Comparison of ENCODE assay signal across 28 cellular contexts in the genomic region with DNA sequence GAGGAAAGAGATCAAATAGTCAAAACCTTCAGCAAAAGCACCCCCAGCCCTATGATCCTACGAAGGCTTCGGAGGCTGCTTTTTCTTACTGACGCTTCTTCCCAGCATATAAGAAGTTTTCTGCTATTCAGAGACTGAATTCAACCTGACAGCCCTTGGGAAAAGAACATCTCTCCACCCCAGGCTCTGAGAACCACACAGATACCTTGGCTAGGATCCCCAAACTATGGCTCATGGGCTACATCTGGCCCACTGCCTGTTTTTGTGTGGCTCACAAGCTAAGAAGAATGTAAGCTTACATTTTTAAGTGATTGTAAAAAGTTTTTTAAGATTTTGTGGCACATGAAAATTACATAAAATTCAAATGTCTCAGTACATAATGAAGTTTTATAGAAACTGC. TPM values are rescaled to one million over a fixed set of nuclear protein-coding genes. Genes with fewer than 3 reads are reported as not detected.
DNase-seq lines count a peak whose midpoint lies in the region; ATAC-seq and TF ChIP-seq lines count a peak whose summit lies in the region.
"Had no signal": no experiment of that assay in that cellular context is flagged by ENCODE, and none has a peak within 500 bp of the region (broad histone marks: within the 10 kb centered on the region; RNA-seq: fewer than 3 reads in every experiment).

No MANE protein-coding gene starts in this region.

- no peaks in the 10 kb centered on the region for H4K20me1 ChIP-seq in IMR-90 (ENCODE audit: insufficient read depth, low read length)

- H3K9ac ChIP-seq in IMR-90 (ENCODE audit: low read depth, low read length) = no peak overlapping the region

- TF ChIP-seq POLR2A in IMR-90 (IDR thresholded peaks at IDR 0.05; ENCODE audit: low read depth, low read length) (no peak), lower leg skin (IDR thresholded peaks at IDR 0.05) (no peak)

- H3K9me3 ChIP-seq in IMR-90 (ENCODE audit: control insufficient read depth, insufficient read depth, low read length) = peaks cover 7% of the 10 kb centered on the region
- H3K9me3 ChIP-seq: colonic mucosa, thyroid gland had no signal

- H2AFZ ChIP-seq in IMR-90 (replicated peaks; ENCODE audit: low read length, poor library complexity) = no peak overlapping the region

- no peak overlapping the region for H2BK20ac ChIP-seq in IMR-90 (ENCODE audit: low read depth, low read length)

- no peaks in the 10 kb centered on the region for H3K79me1 ChIP-seq in IMR-90 (ENCODE audit: low read depth in 1 of 2, low read length in 2 of 2)

- in situ Hi-C loops in IMR-90 (cut with MboI; ENCODE audit: low sequenced_read_pairs) = no loop called here

- no peak overlapping the region for H2BK5ac ChIP-seq in IMR-90 (ENCODE audit: low read depth, low read length, poor library complexity, severe bottlenecking)

- H3K27me3 ChIP-seq in IMR-90 (ENCODE audit: control insufficient read depth, insufficient read depth, low read length) = peaks cover 35% of the 10 kb centered on the region
- H3K27me3 ChIP-seq: thyroid gland had no signal

- no peak for TF ChIP-seq CTCF in IMR-90 (conservative IDR thresholded peaks at IDR 0.05; ENCODE audit: low read depth, low read length)
- no peak for TF ChIP-seq CTCF in lower leg skin (IDR thresholded peaks at IDR 0.05)

- no peak overlapping the region for H3K27ac ChIP-seq in IMR-90 (ENCODE audit: insufficient read depth, low read length)
- H3K27ac ChIP-seq: colonic mucosa, SJSA1, skin epidermis, thyroid gland had no signal

- H2BK15ac ChIP-seq in IMR-90 (ENCODE audit: low read depth, low read length) = no peak overlapping the region

- no peak overlapping the region for H3K4me3 ChIP-seq in IMR-90 (ENCODE audit: insufficient read depth, low read depth, low read length)
- H3K4me3 ChIP-seq in lower leg skin (ENCODE audit: low read depth, poor library complexity, severe bottlenecking) = no peak overlapping the region
- H3K4me3 ChIP-seq: colonic mucosa, SJSA1, skin epidermis, thyroid gland had no signal

- no peaks in the 10 kb centered on the region; the same call in 1 of the 2 replicates for H3K36me3 ChIP-seq in IMR-90 (ENCODE audit: control insufficient read depth, insufficient read depth, low read length)
- H3K36me3 ChIP-seq: colonic mucosa, SJSA1, thyroid gland had no signal

- H3K4me2 ChIP-seq in IMR-90 (ENCODE audit: low read depth, low read length) = no peak overlapping the region

- H3K56ac ChIP-seq in IMR-90 (ENCODE audit: extremely low read depth, insufficient read depth, low read length) = no peak overlapping the region

- H3K23ac ChIP-seq in IMR-90 (ENCODE audit: low read depth, low read length) = no peak overlapping the region

- no peak overlapping the region for H4K91ac ChIP-seq in IMR-90 (ENCODE audit: insufficient read depth, low read depth, low read length)

- no peaks in the 10 kb centered on the region; the same call in 1 of the 2 replicates for H3K9me1 ChIP-seq in IMR-90 (ENCODE audit: insufficient read depth, low read length)

- H3K18ac ChIP-seq in IMR-90 (ENCODE audit: low read depth, low read length) = no peak overlapping the region

- CTCF ChIA-PET in IMR-90 (lab: Yijun Ruan, JAX) = no interaction called here

- TF ChIP-seq RAD21 in IMR-90 (IDR thresholded peaks at IDR 0.05; ENCODE audit: low read length) = no peak

- DNase-seq in AG20443 (ENCODE audit: low spot score) = peak; percentile 85
- peak; percentile 60 for DNase-seq in IMR-90
- peak; percentile 39 for DNase-seq in dedifferentiated amniotic fluid mesenchymal stem cell (ENCODE audit: extremely low spot score)
- peak; percentile 61 for DNase-seq in iris pigment epithelial cell (ENCODE audit: low read depth)
- no peak for DNase-seq in lower leg skin (ENCODE audit: low spot score in 2 of 2)
- DNase-seq: activated CD4-positive, CD25-positive, alpha-beta regulatory T cell; activated CD8-positive, alpha-beta memory T cell treated with anti-CD3 and anti-CD28 coated beads, Interleukin-2, amount 10 ng/mL, durations not matched to agents 7 days and 5 days; activated T-cell treated with anti-CD3 and anti-CD28 coated beads, Interleukin-2, amount 50 U/mL, for 48 hours; CD4-positive, CD25-positive, alpha-beta regulatory T cell; colonic mucosa; effector memory CD4-positive, alpha-beta T cell; left ventricle myocardium superior; naive thymus-derived CD8-positive, alpha-beta T cell; NCI-H1417 treated with DMSO at 0.1 percent for 48 hours; NCI-H2081; NCI-H2227 treated with DMSO at 0.1 percent for 48 hours; NCI-H774; occipital lobe; stimulated activated naive CD8-positive, alpha-beta T cell treated with anti-CD3 and anti-CD28 coated beads, Interleukin-15, amount 100 ng/mL, for 72 hours; thyroid gland had no signal

- no peak overlapping the region for H3K14ac ChIP-seq in IMR-90 (replicated peaks; ENCODE audit: low read depth, low read length)

- BruUV-seq in IMR-90 (replicated peaks; lab: Mats Ljungman, UMichigan) = no TSS peak

- no CpG with 5 or more reads among the region's 3 CpGs for WGBS in IMR-90 (ENCODE audit: extremely low coverage in 2 of 2, insufficient read length in 1 of 2), 2 experiments
- 64 to 75% methylated on average over 3 of the region's 3 CpGs for WGBS in lower leg skin, 2 donors

- H4K8ac ChIP-seq in IMR-90 (ENCODE audit: low read depth in 2 of 2, low read length in 2 of 2) = no peak overlapping the region

- H3K4me1 ChIP-seq in IMR-90 (ENCODE audit: control insufficient read depth, insufficient read depth, low read length) = no peaks in the 10 kb centered on the region; the same call in 1 of the 2 replicates
- H3K4me1 ChIP-seq: colonic mucosa had no signal

- POLR2A ChIA-PET in IMR-90 (lab: Charles Lee; ENCODE audit: unreplicated experiment) = no interaction called here

- H2BK120ac ChIP-seq in IMR-90 (ENCODE audit: low read depth, low read length) = no peak overlapping the region

- H4K5ac ChIP-seq in IMR-90 (ENCODE audit: low read depth, low read length) = no peak overlapping the region

- ATAC-seq in IMR-90 (ENCODE audit: low read depth) = no peak
- ATAC-seq in HG02973 (IDR thresholded peaks at IDR 0.05; ENCODE audit: unreplicated experiment) = no peak
- no peak for ATAC-seq in HG03159 (IDR thresholded peaks at IDR 0.05; ENCODE audit: unreplicated experiment)
- ATAC-seq: activated CD8-positive, alpha-beta memory T cell treated with anti-CD3 and anti-CD28 coated beads, Interleukin-2, amount 10 ng/mL, durations not matched to agents 7 days and 5 days; left ventricle myocardium superior; naive thymus-derived CD8-positive, alpha-beta T cell; stimulated activated naive CD8-positive, alpha-beta T cell treated with anti-CD3 and anti-CD28 coated beads, Interleukin-15, amount 100 ng/mL, for 72 hours had no signal

- dilution Hi-C loops in IMR-90 (cut with HindIII; ENCODE audit: low sequenced_read_pairs, unreplicated experiment) = no loop called here

- H2AK9ac ChIP-seq in IMR-90 (replicated peaks; ENCODE audit: low read depth, low read length, poor library complexity) = no peak overlapping the region

- intact Hi-C loops in IMR-90 (cut with micrococcal nuclease) (no loop called here), lower leg skin (cut with DNase I; ENCODE audit: low total_unique reads) (no loop called here)

- H3K4ac ChIP-seq in IMR-90 (ENCODE audit: low read depth, low read length) = no peak overlapping the region

- no peak overlapping the region for H2AK5ac ChIP-seq in IMR-90 (ENCODE audit: low read depth, low read length)

TF ChIP-seq in IMR-90, 13 proteins besides CTCF, POLR2A, EP300 and RAD21:
- TF ChIP-seq, protein P1, sequence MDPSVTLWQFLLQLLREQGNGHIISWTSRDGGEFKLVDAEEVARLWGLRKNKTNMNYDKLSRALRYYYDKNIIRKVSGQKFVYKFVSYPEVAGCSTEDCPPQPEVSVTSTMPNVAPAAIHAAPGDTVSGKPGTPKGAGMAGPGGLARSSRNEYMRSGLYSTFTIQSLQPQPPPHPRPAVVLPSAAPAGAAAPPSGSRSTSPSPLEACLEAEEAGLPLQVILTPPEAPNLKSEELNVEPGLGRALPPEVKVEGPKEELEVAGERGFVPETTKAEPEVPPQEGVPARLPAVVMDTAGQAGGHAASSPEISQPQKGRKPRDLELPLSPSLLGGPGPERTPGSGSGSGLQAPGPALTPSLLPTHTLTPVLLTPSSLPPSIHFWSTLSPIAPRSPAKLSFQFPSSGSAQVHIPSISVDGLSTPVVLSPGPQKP (IDR thresholded peaks at IDR 0.05; ENCODE audit: borderline replicate concordance, low read depth, low read length) = no peak
- TF ChIP-seq FOS (IDR thresholded peaks at IDR 0.05; ENCODE audit: low read depth, low read length) = no peak
- no peak for TF ChIP-seq SMC3 (IDR thresholded peaks at IDR 0.05; ENCODE audit: low read depth, low read length)
- no peak for TF ChIP-seq RCOR1 (IDR thresholded peaks at IDR 0.05; ENCODE audit: insufficient replicate concordance, low read length)

RNA-seq across cellular contexts. Expression of a gene that starts 3.0 kb away (rescaled TPM):
- total RNA-seq in IMR-90 (2012; rRNA removed) = not detected in 2 replicates
- not detected in 2 replicates for polyA plus RNA-seq in IMR-90 (2012; rRNA removed)
- polyA plus RNA-seq in IMR-90 (2012; cell fraction: cytosol; rRNA removed) = not detected in 2 replicates
- polyA plus RNA-seq in IMR-90 (2012; cell fraction: nucleus; rRNA removed; ENCODE audit: low replicate concordance) = not detected in 2 replicates
- total RNA-seq in lower leg skin = 10 to 100 TPM; 31.0 to 70.9 (median 40.1) TPM
- total RNA-seq: activated CD8-positive, alpha-beta memory T cell treated with anti-CD3 and anti-CD28 coated beads, Interleukin-2, amount 10 ng/mL, durations not matched to agents 7 days and 5 days; bronchial epithelial cell; CD4-positive, CD25-positive, alpha-beta regulatory T cell; H4; left ventricle myocardium superior; naive thymus-derived CD8-positive, alpha-beta T cell; occipital lobe; SJSA1; T-helper 1 cell treated with Interleukin-12 subunit alpha and Interleukin-12 subunit beta and Interleukin-4 antibody, amounts not matched to agents 30 ng/mL and 1 ng/mL, for 36 hours had no signal
- polyA plus RNA-seq: AG04450; CD4-positive, CD25-positive, alpha-beta regulatory T cell; naive thymus-derived CD8-positive, alpha-beta T cell had no signal

Comparison
In these comparisons a context has a peak if more than half of its experiments do, and no peak if none do; other contexts are left out.
1. DNase-seq: peak in AG20443 (single experiment), IMR-90 (single experiment), dedifferentiated amniotic fluid mesenchymal stem cell (single experiment) and iris pigment epithelial cell (single experiment); none in lower leg skin (0 of 2).
2. RNA of a gene that starts 3.0 kb away (total RNA-seq): 31.0 to 70.9 TPM in lower leg skin; not detected in IMR-90; every median in the first group is over 10 times any median in the second.